Comparison of ENCODE assay signal across 15 cellular contexts in the genomic region with DNA sequence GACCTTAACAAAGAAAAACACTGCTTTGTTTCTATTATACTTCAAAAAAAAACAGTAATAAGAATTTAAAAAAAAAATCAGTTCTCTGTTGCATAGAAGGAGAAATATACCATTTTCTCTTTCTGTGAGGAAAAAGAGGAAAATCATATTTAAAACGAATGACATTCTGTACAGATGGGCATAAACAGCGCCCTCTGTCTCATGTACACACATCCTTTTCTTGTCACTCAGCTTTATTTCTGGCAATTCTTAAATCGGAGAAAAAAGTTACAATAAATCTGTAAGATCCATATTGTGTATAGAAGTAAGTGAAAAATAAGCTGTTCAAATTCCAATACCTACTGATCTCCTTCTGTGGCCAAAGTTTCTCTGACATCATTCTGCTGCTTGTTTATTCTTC.
DNase-seq lines count a peak whose midpoint lies in the region; ATAC-seq, FAIRE-seq and TF ChIP-seq lines count a peak whose summit lies in the region.
"Had no signal": no experiment of that assay in that cellular context is flagged by ENCODE, and none has a peak within 500 bp of the region (broad histone marks: within the 10 kb centered on the region; RNA-seq: fewer than 3 reads in every experiment).

No MANE protein-coding gene starts in this region.

- WGBS in H9 (ENCODE audit: extremely low coverage, insufficient read length, low lambda C conversion rate), result no CpG with 5 or more reads among the region's 3 CpGs
- WGBS in SK-N-SH (ENCODE audit: low lambda C conversion rate), result 86% methylated on average over 3 of the region's 3 CpGs

- CTCF ChIA-PET in SK-N-SH (lab: Yijun Ruan, JAX), result interaction anchor here (0.7 to 3.4 kb wide), 12 partner anchors 9 to 1166 kb away, joined by 3 to 19 read pairs (median 4); no protein-coding TSS in a partner anchor

- H3K79me2 ChIP-seq in H9 (ENCODE audit: insufficient read depth, low read length), result no peaks in the 10 kb centered on the region
- H3K79me2 ChIP-seq in SK-N-SH (ENCODE audit: insufficient read depth), result no peaks in the 10 kb centered on the region

- H3K27ac Mint-ChIP-seq in H9, result no peak overlapping the region
- H3K27ac Mint-ChIP-seq: dendritic cell treated with granulocyte-macrophage colony-stimulating factor and Interleukin-4, amounts not matched to agents 40 ng/mL and 50 ng/mL, for 4 days; naive thymus-derived CD8-positive, alpha-beta T cell had no signal

- H3K56ac ChIP-seq in H9 (ENCODE audit: insufficient read length, low read depth, low read length), result no peak overlapping the region

- H3K79me1 ChIP-seq in H9 (ENCODE audit: insufficient read depth, low read depth, low read length, poor library complexity, severe bottlenecking), result no peaks in the 10 kb centered on the region

- no peaks in the 10 kb centered on the region for H3K9me2 ChIP-seq in SK-N-SH

- no peak for ATAC-seq in HG02870 (IDR thresholded peaks at IDR 0.05; ENCODE audit: unreplicated experiment)
- ATAC-seq: naive thymus-derived CD8-positive, alpha-beta T cell had no signal

- H3F3A ChIP-seq in SK-N-SH (replicated peaks; ENCODE audit: insufficient read depth), result no peaks in the 10 kb centered on the region

- H3K14ac ChIP-seq in H9 (ENCODE audit: insufficient read depth, low read length), result no peak overlapping the region

- no peak overlapping the region for H4K8ac ChIP-seq in H9 (replicated peaks; ENCODE audit: insufficient read length, low read depth, low read length)

- peak; percentile 46; the same call in 1 of the 2 replicates for TF ChIP-seq RAD21 in SK-N-SH (IDR thresholded peaks at IDR 0.05; ENCODE audit: low read length)

- H2BK15ac ChIP-seq in H9 (ENCODE audit: low read depth, low read length), result no peak overlapping the region

- no peak overlapping the region for H3K23ac ChIP-seq in H9 (ENCODE audit: insufficient read length, low read depth, low read length)

- H3K9me3 ChIP-seq in H9 (ENCODE audit: control insufficient read depth, low read depth, low read length) (no peaks in the 10 kb centered on the region), SK-N-SH (no peaks in the 10 kb centered on the region)

- H3K27me3 Mint-ChIP-seq in H9 (ENCODE audit: low read depth), result no peaks in the 10 kb centered on the region
- H3K27me3 Mint-ChIP-seq: dendritic cell treated with granulocyte-macrophage colony-stimulating factor and Interleukin-4, amounts not matched to agents 40 ng/mL and 50 ng/mL, for 4 days; naive thymus-derived CD8-positive, alpha-beta T cell had no signal

- H2BK20ac ChIP-seq in H9 (ENCODE audit: low read depth, low read length, poor library complexity, severe bottlenecking), result no peak overlapping the region

- H3K4ac ChIP-seq in H9 (ENCODE audit: low read depth, low read length), result no peak overlapping the region

- no peak overlapping the region for H2AFZ ChIP-seq in H9 (ENCODE audit: low read length)
- no peak overlapping the region for H2AFZ ChIP-seq in SK-N-SH (ENCODE audit: low read depth)

- H4K91ac ChIP-seq in H9 (ENCODE audit: insufficient read length, low read depth, low read length), result no peak overlapping the region

- TF ChIP-seq EP300 in SK-N-SH (IDR thresholded peaks at IDR 0.05; ENCODE audit: borderline replicate concordance in 1 of 2, low read depth in 1 of 2, low read length in 1 of 2), result no peak

- no peaks in the 10 kb centered on the region for H4K20me1 ChIP-seq in H9 (ENCODE audit: control insufficient read depth, insufficient read depth, insufficient read length)
- H4K20me1 ChIP-seq in SK-N-SH (ENCODE audit: insufficient read depth), result no peaks in the 10 kb centered on the region

- H3K36me3 Mint-ChIP-seq in H9 (ENCODE audit: insufficient read depth in 1 of 3, low read depth in 3 of 3), result peaks cover 2 to 13% (median 3%) of the 10 kb centered on the region in 3 experiments; a peak in 5 of 7 replicates

- H3K4me1 ChIP-seq in H9 (ENCODE audit: insufficient read depth, low read length) (no peaks in the 10 kb centered on the region), SK-N-SH (ENCODE audit: control insufficient read depth in 1 of 2, insufficient read depth in 2 of 2, low read depth in 1 of 2, low read length in 1 of 2) (no peaks in the 10 kb centered on the region)

- H3K27me3 ChIP-seq in H9 (ENCODE audit: insufficient read depth, low read length) (no peaks in the 10 kb centered on the region), SK-N-SH (ENCODE audit: insufficient read depth) (no peaks in the 10 kb centered on the region)

- H2AK5ac ChIP-seq in H9 (ENCODE audit: insufficient read length, low read length), result no peak overlapping the region

- H3K4me2 ChIP-seq in H9 (ENCODE audit: insufficient read depth, insufficient read length, low read length) (no peak overlapping the region), SK-N-SH (no peak overlapping the region)

- DNase-seq in H9 (no peak), SK-N-SH (no peak), fibroblast of peridontal ligament (ENCODE audit: extremely low read depth) (peak; percentile 34), NCI-H1417 (lab: John Stamatoyannopoulos, UW) (no peak), RCC 7860 (ENCODE audit: low spot score) (no peak), NCI-H2171 treated with DMSO at 0.1 percent for 48 hours (lab: John Stamatoyannopoulos, UW) (no peak)
- DNase-seq: activated effector memory CD4-positive, alpha-beta T cell treated with Interleukin-2 at 50 U/mL for 16 hours; aorta; naive thymus-derived CD8-positive, alpha-beta T cell; NCI-H1105 treated with DMSO at 0.1 percent for 48 hours; NK-92 treated with Interleukin-12 subunit alpha and Interleukin-12 subunit beta, amount 100 ng/mL, for 24 hours; stimulated activated CD4-positive, alpha-beta T cell treated with anti-CD3 and anti-CD28 coated beads, Interleukin-1b, Interleukin-23, amount 100 ng/mL, for 48 hours had no signal

- H3K4me3 ChIP-seq in SK-N-SH (ENCODE audit: low read depth in 2 of 2, low read length in 1 of 2), result no peak overlapping the region; a peak in 1 of 4 replicates

- H2BK5ac ChIP-seq in H9 (ENCODE audit: insufficient read length, low read length), result no peak overlapping the region

- H2BK12ac ChIP-seq in H9 (ENCODE audit: insufficient read length, low read depth, low read length), result no peak overlapping the region

- H3K9ac ChIP-seq in H9 (ENCODE audit: extremely low read depth, insufficient read length, low read length), result no peak overlapping the region
- no peak overlapping the region for H3K9ac ChIP-seq in SK-N-SH

- POLR2A ChIA-PET in SK-N-SH (lab: Yijun Ruan, JAX), result no interaction called here

- no peak overlapping the region for H4K5ac ChIP-seq in H9 (ENCODE audit: insufficient read length, low read depth, low read length)

- peaks cover 0 to 9% of the 10 kb centered on the region in 2 experiments; a peak in 2 of 4 replicates for H3K4me1 Mint-ChIP-seq in H9
- H3K4me1 Mint-ChIP-seq: naive thymus-derived CD8-positive, alpha-beta T cell had no signal

- H3K36me3 ChIP-seq in SK-N-SH (replicated peaks in 1 of 2; ENCODE audit: control insufficient read depth in 1 of 2, insufficient read depth in 2 of 2, low read length in 1 of 2), result no peaks in the 10 kb centered on the region

- H3K27ac ChIP-seq in 22Rv1, result no peak overlapping the region
- no peak overlapping the region for H3K27ac ChIP-seq in H9 (ENCODE audit: insufficient read length, low read depth, low read length)
- H3K27ac ChIP-seq in SK-N-SH (ENCODE audit: low read depth in 2 of 2, low read length in 1 of 2), result no peak overlapping the region

- FAIRE-seq in RCC 7860 (lab: Jason Lieb, UNC), result no peak

- H3K4me3 Mint-ChIP-seq in H9, result no peak overlapping the region
- H3K4me3 Mint-ChIP-seq: dendritic cell treated with granulocyte-macrophage colony-stimulating factor and Interleukin-4, amounts not matched to agents 40 ng/mL and 50 ng/mL, for 4 days; naive thymus-derived CD8-positive, alpha-beta T cell had no signal

- peaks cover 11 to 15% of the 10 kb centered on the region in 2 experiments for H3K9me3 Mint-ChIP-seq in H9

- no peak overlapping the region for H2BK120ac ChIP-seq in H9 (ENCODE audit: low read depth, low read length, poor library complexity, severe bottlenecking)

- no peak overlapping the region for H3K18ac ChIP-seq in H9 (ENCODE audit: insufficient read length, low read depth, low read length)

- H3K23me2 ChIP-seq in H9 (ENCODE audit: insufficient read length, low read depth, low read length, poor library complexity, severe bottlenecking), result no peaks in the 10 kb centered on the region

- peak; percentile 71 for TF ChIP-seq CTCF in 22Rv1 (IDR thresholded peaks at IDR 0.05)
- peak; percentile 38; the same call in 2 of the 3 replicates for TF ChIP-seq CTCF in H9 (conservative IDR thresholded peaks at IDR 0.05)
- peak; percentile 50 for TF ChIP-seq CTCF in SK-N-SH (IDR thresholded peaks at IDR 0.05)

- no peak overlapping the region for H3T11ph ChIP-seq in H9 (ENCODE audit: low read length)

TF ChIP-seq in SK-N-SH, 30 proteins besides CTCF, POLR2A, EP300 and RAD21:
- no peak for TF ChIP-seq FOXJ3 (CRISPR knock-in tag; IDR thresholded peaks at IDR 0.05)
- TF ChIP-seq SMC3 (IDR thresholded peaks at IDR 0.05; ENCODE audit: low read depth, low read length), result no peak
- TF ChIP-seq FOXM1 (IDR thresholded peaks at IDR 0.05; ENCODE audit: low read depth), result no peak
- TF ChIP-seq TAF1 (IDR thresholded peaks at IDR 0.05; ENCODE audit: borderline replicate concordance, low read depth, low read length), result no peak
- no peak for TF ChIP-seq GABPA (IDR thresholded peaks at IDR 0.05; ENCODE audit: low read depth)
- TF ChIP-seq POLR2AphosphoS5 (IDR thresholded peaks at IDR 0.05; ENCODE audit: low read depth, low read length), result no peak
- no peak for TF ChIP-seq RFX5 (IDR thresholded peaks at IDR 0.05; ENCODE audit: low read length)
- no peak for TF ChIP-seq FOSL2 (IDR thresholded peaks at IDR 0.05; ENCODE audit: borderline replicate concordance, low read depth)
- TF ChIP-seq EZH2phosphoT487 (IDR thresholded peaks at IDR 0.05; ENCODE audit: borderline replicate concordance, low read depth), result no peak
TF ChIP-seq in SK-N-SH: peak in this region for 0.
